ENCODE assay signal across 8 cellular contexts in the genomic region with DNA sequence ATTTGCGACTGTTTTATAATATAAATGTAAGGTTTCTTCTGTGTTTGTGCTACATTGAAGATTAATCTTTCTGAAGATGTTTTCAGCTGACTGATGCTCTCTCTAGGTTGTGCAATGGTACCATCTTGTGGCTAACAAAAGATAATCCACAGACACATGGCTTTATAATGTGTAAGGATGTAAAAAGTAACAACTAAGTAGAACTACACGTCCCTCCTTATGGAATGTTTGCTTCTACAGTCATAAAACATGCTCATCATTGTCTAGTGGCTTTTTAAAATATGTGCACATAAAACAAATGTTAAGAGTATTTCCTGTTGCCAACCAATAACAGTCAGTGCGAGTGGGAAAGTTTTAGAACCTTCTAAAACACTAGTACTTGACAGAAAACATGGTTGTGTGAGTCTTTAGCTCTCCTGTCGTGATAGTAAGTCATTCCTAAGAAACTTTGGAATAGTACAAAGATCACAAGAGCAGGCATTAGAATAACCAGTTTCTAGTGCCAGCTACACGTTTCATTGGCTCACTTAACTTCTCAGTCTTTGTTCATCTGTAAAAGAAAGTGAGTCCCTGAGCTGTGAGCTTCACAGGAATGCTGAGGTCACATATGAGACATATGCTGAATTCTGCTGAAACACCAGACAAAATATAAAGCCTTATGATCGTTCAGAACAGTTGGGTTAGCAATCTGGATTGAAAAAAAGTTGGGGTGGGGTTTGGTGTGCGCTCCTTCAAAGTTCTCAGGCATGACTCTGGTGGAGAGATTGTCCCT.
A peak's percentile ranks its signal among the peaks of the same experiment; 100 is the strongest.
DNase-seq lines count a peak whose midpoint lies in the region; ATAC-seq and TF ChIP-seq lines count a peak whose summit lies in the region.

No MANE protein-coding gene starts in this region.

- H3K79me2 ChIP-seq in PC-9 (ENCODE audit: low read depth): no peaks in the 10 kb centered on the region

- H3F3A ChIP-seq in PC-9 (ENCODE audit: insufficient read depth, low read depth): no peaks in the 10 kb centered on the region

- H3K4me3 ChIP-seq in PC-9 (no peak overlapping the region), prostate gland (no peak overlapping the region)

- H3K27me3 ChIP-seq in PC-9 (ENCODE audit: insufficient read depth, low read depth) (no peaks in the 10 kb centered on the region), prostate gland (replicated peaks; ENCODE audit: insufficient read depth) (no peaks in the 10 kb centered on the region)

- no peak for TF ChIP-seq POLR2A in prostate gland (IDR thresholded peaks at IDR 0.05)

- TF ChIP-seq CTCF in PC-9 (conservative IDR thresholded peaks at IDR 0.05) (peak; percentile 51), prostate gland (IDR thresholded peaks at IDR 0.05) (peak in 3 of 4 experiments; percentile 54 to 71 (median 61))

- H3K9me2 ChIP-seq in PC-9 (ENCODE audit: insufficient read depth): no peaks in the 10 kb centered on the region

- ATAC-seq in HG02885 (IDR thresholded peaks at IDR 0.05; ENCODE audit: poor library complexity, unreplicated experiment) (no peak), GM19023 (IDR thresholded peaks at IDR 0.05; ENCODE audit: unreplicated experiment) (no peak)

- H3K9me3 ChIP-seq in PC-9 (ENCODE audit: insufficient read depth, low read depth) (no peaks in the 10 kb centered on the region), prostate gland (no peaks in the 10 kb centered on the region)

- H3K36me3 ChIP-seq in PC-9 (ENCODE audit: low read depth) (no peaks in the 10 kb centered on the region), prostate gland (no peaks in the 10 kb centered on the region)

- CTCF ChIA-PET in PC-9 (lab: Charles Lee): no interaction called here

- H2AFZ ChIP-seq in PC-9: no peak overlapping the region

- H3K4me1 ChIP-seq in PC-9 (replicated peaks; ENCODE audit: insufficient read depth) (no peaks in the 10 kb centered on the region), prostate gland (replicated peaks) (no peaks in the 10 kb centered on the region)

- H4K20me1 ChIP-seq in PC-9 (ENCODE audit: insufficient read depth): no peaks in the 10 kb centered on the region

- intact Hi-C loops in PC-9 (cut with micrococcal nuclease; ENCODE audit: unreplicated experiment) (loop anchor here (1.0 kb wide), 1 partner anchor 1518 kb away; no protein-coding TSS in a partner anchor), prostate gland (cut with DNase I) (loop anchor here (10.0 kb wide), 2 partner anchors 61 to 1521 kb away; no protein-coding TSS in a partner anchor), posterior vena cava (cut with DNase I) (no loop called here)

- H3K27ac ChIP-seq in PC-9 (no peak overlapping the region), prostate gland (peak overlapping the region in 1 of 2 donors; percentile 7)

- peak; percentile 18 for DNase-seq in SIG-M5 treated with dmso at 0.1 percent for 504 hours (lab: John Stamatoyannopoulos, UW; ENCODE audit: unreplicated experiment)
- no peak for DNase-seq in SIG-M5 (lab: John Stamatoyannopoulos, UW)
- no peak for DNase-seq in PC-9
- peak; percentile 52 for DNase-seq in fibroblast of gingiva (ENCODE audit: low read depth)
- DNase-seq in prostate gland (ENCODE audit: low spot score): peak; percentile 7
- no peak for DNase-seq in posterior vena cava (ENCODE audit: low spot score)

- WGBS in prostate gland: 21% methylated on average over 7 of the region's 7 CpGs

- BruUV-seq in PC-9 (replicated peaks; lab: Mats Ljungman, UMichigan): no TSS peak

- POLR2A ChIA-PET in PC-9 (lab: Charles Lee; ENCODE audit: unreplicated experiment): interaction anchor here (0.5 kb wide), 1 partner anchor 258 kb away, joined by 3 read pairs; no protein-coding TSS in a partner anchor

- no peak overlapping the region for H3K4me2 ChIP-seq in PC-9

Comparison
In these comparisons a context has a peak if more than half of its experiments do, and no peak if none do; other contexts are left out.
1. DNase-seq: peak in SIG-M5 treated with dmso at 0.1 percent for 504 hours (single experiment), fibroblast of gingiva (single experiment) and prostate gland (single experiment); none in SIG-M5 (single experiment), PC-9 (0 of 2) and posterior vena cava (single experiment).
2. intact Hi-C loops: an anchor here in PC-9 (1.0 kb wide) and prostate gland (10.0 kb wide); none called in posterior vena cava.